Comparison of ENCODE assay signal across 9 cellular contexts in genomic region chr15:85702321-85703230, GRCh38.
DNase-seq lines count a peak whose midpoint lies in the region; ATAC-seq lines count a peak whose summit lies in the region.
"Had no signal": no experiment of that assay in that cellular context is flagged by ENCODE, and none has a peak within 500 bp of the region (broad histone marks: within the 10 kb centered on the region; RNA-seq: fewer than 3 reads in every experiment).

No MANE protein-coding gene starts in this region.

- H3K27me3 ChIP-seq in mesenchymal stem cell (ENCODE audit: control insufficient read depth in 1 of 2, insufficient read depth in 1 of 2, low read length in 2 of 2), result no peaks in the 10 kb centered on the region

- in situ Hi-C loops in ACHN (cut with HindIII; ENCODE audit: low pct_ligation_motif_present, low pct_unique_long_range_greater_than_20kb, low sequenced_read_pairs), result no loop called here

- peaks cover 17% of the 10 kb centered on the region for H3K79me1 ChIP-seq in mesenchymal stem cell (replicated peaks; ENCODE audit: low read length, poor library complexity, severe bottlenecking)

- H3K9ac ChIP-seq in mesenchymal stem cell (ENCODE audit: low read length), result peak overlapping the region; percentile 76

- 56% methylated on average over 7 of the region's 7 CpGs for WGBS in mesenchymal stem cell

- H2BK5ac ChIP-seq in mesenchymal stem cell (ENCODE audit: low read depth, low read length, poor library complexity, severe bottlenecking), result no peak overlapping the region

- H3K4me2 ChIP-seq in mesenchymal stem cell (ENCODE audit: low read length, poor library complexity, severe bottlenecking), result no peak overlapping the region

- peak; percentile 42 to 65 for ATAC-seq in activated naive CD4-positive, alpha-beta T cell treated with anti-CD3 and anti-CD28 coated beads, Interleukin-2, amount 50 U/mL, for 72 hours
- no peak for ATAC-seq in GM19324 (IDR thresholded peaks at IDR 0.05; ENCODE audit: low FRiP score, unreplicated experiment)
- ATAC-seq in GM21447 (IDR thresholded peaks at IDR 0.05; ENCODE audit: unreplicated experiment), result no peak
- no peak for ATAC-seq in left colon

- H2BK12ac ChIP-seq in mesenchymal stem cell (ENCODE audit: low read length in 2 of 2), result no peak overlapping the region

- H3K4me1 ChIP-seq in mesenchymal stem cell (ENCODE audit: control insufficient read depth, insufficient read depth, low read depth, low read length), result no peaks in the 10 kb centered on the region

- no peak overlapping the region for H3K27ac ChIP-seq in mesenchymal stem cell (ENCODE audit: low read length, poor library complexity, severe bottlenecking)

- H4K8ac ChIP-seq in mesenchymal stem cell (ENCODE audit: low read length), result no peak overlapping the region

- H3K23ac ChIP-seq in mesenchymal stem cell (ENCODE audit: low read length in 2 of 2), result no peak overlapping the region

- H2AFZ ChIP-seq in mesenchymal stem cell (ENCODE audit: low read depth, low read length), result no peak overlapping the region

- H3K9me3 Mint-ChIP-seq in activated naive CD4-positive, alpha-beta T cell treated with anti-CD3 and anti-CD28 coated beads, Interleukin-2, amount 50 U/mL, for 72 hours, result no peaks in the 10 kb centered on the region

- no peak overlapping the region for H3K4ac ChIP-seq in mesenchymal stem cell (ENCODE audit: low read depth in 1 of 2, low read length in 2 of 2)

- no peak overlapping the region for H2BK15ac ChIP-seq in mesenchymal stem cell (ENCODE audit: low read depth, poor library complexity, severe bottlenecking)

- peak overlapping the region; percentile 95 to 100 for H3K27ac Mint-ChIP-seq in activated naive CD4-positive, alpha-beta T cell treated with anti-CD3 and anti-CD28 coated beads, Interleukin-2, amount 50 U/mL, for 72 hours

- no peak overlapping the region for H2BK120ac ChIP-seq in mesenchymal stem cell (ENCODE audit: low read depth, low read length)

- H3K18ac ChIP-seq in mesenchymal stem cell (ENCODE audit: low read depth in 1 of 2, low read length in 2 of 2), result no peak overlapping the region

- peaks cover 7 to 35% of the 10 kb centered on the region in 2 experiments for H3K36me3 ChIP-seq in mesenchymal stem cell (ENCODE audit: control insufficient read depth in 1 of 2, insufficient read depth in 2 of 2, low read depth in 1 of 2, low read length in 2 of 2)

- no peaks in the 10 kb centered on the region for H3K9me3 ChIP-seq in mesenchymal stem cell (ENCODE audit: control insufficient read depth, low read length)

- H3K14ac ChIP-seq in mesenchymal stem cell (ENCODE audit: low read length in 2 of 2), result no peak overlapping the region

- DNase-seq in stimulated activated CD4-positive, alpha-beta T cell treated with anti-CD3 and anti-CD28 coated beads, Interleukin-4, amount 100 ng/mL, for 24 hours, result peak; percentile 39
- DNase-seq in stimulated activated CD4-positive, alpha-beta T cell treated with anti-CD3 and anti-CD28 coated beads, Interleukin-12 subunit alpha, Interleukin-12 subunit beta, amount 100 ng/mL, for 4 hours, result no peak
- DNase-seq in activated naive CD4-positive, alpha-beta T cell treated with anti-CD3 and anti-CD28 coated beads, Interleukin-2, amount 50 U/mL, for 72 hours (ENCODE audit: low spot score in 2 of 2), result no peak
- DNase-seq in mesenchymal stem cell (peak; percentile 83), left colon (no peak), ACHN (no peak)
- DNase-seq: NCI-H446 had no signal

- H2AK5ac ChIP-seq in mesenchymal stem cell (ENCODE audit: low read length, severe bottlenecking), result no peak overlapping the region

- no peak overlapping the region for H4K91ac ChIP-seq in mesenchymal stem cell (ENCODE audit: low read length)

- no peak overlapping the region for H3K4me3 ChIP-seq in mesenchymal stem cell (ENCODE audit: insufficient read depth in 1 of 2, low read depth in 1 of 2, low read length in 2 of 2)

- intact Hi-C loops in left colon (cut with DNase I, micrococcal nuclease), result no loop called here

- H3K36me3 Mint-ChIP-seq in activated naive CD4-positive, alpha-beta T cell treated with anti-CD3 and anti-CD28 coated beads, Interleukin-2, amount 50 U/mL, for 72 hours, result peaks cover under 1 to 8% of the 10 kb centered on the region in 2 donors

Comparison
In these comparisons a context has a peak if more than half of its experiments do, and no peak if none do; other contexts are left out.
1. DNase-seq: peak in stimulated activated CD4-positive, alpha-beta T cell treated with anti-CD3 and anti-CD28 coated beads, Interleukin-4, amount 100 ng/mL, for 24 hours (single experiment) and mesenchymal stem cell (single experiment); none in stimulated activated CD4-positive, alpha-beta T cell treated with anti-CD3 and anti-CD28 coated beads, Interleukin-12 subunit alpha, Interleukin-12 subunit beta, amount 100 ng/mL, for 4 hours (single experiment), activated naive CD4-positive, alpha-beta T cell treated with anti-CD3 and anti-CD28 coated beads, Interleukin-2, amount 50 U/mL, for 72 hours (0 of 2), left colon (0 of 2) and ACHN (single experiment).
2. ATAC-seq: peak in activated naive CD4-positive, alpha-beta T cell treated with anti-CD3 and anti-CD28 coated beads, Interleukin-2, amount 50 U/mL, for 72 hours (2 of 2); none in GM19324 (single experiment), GM21447 (single experiment) and left colon (single experiment).